In the genomic region with DNA sequence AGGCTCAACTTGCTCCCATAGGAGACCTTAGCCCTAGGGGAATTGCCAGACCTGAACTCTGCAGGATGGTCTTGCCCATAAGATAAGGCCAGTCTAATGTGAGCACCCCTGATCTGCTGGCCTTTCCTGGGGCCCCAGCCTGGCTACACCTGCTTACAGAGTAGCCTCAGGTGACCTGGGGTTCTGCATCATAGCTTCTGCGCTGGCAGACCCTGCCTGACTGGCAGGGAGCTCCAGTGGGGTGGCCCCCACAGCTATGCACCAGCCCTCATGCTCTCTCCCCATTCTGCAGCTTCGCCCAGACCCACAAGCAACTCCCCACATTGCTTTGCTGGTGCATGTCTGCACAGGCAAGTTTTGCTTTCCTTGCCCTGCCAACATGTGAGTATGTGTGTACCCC, we compare ENCODE assay signal across 25 cellular contexts.
DNase-seq lines count a peak whose midpoint lies in the region; ATAC-seq, FAIRE-seq and TF ChIP-seq lines count a peak whose summit lies in the region.
"Had no signal": no experiment of that assay in that cellular context is flagged by ENCODE, and none has a peak within 500 bp of the region (broad histone marks: within the 10 kb centered on the region; RNA-seq: fewer than 3 reads in every experiment).

No MANE protein-coding gene starts in this region.

- DNase-seq in HepG2 (ENCODE audit: low spot score): no peak
- no peak for DNase-seq in right lobe of liver
- peak; percentile 44 for DNase-seq in chondrocyte (ENCODE audit: low spot score)
- DNase-seq in stimulated activated effector memory CD8-positive, alpha-beta T cell treated with anti-CD3 and anti-CD28 coated beads, Interleukin-12 subunit alpha, Interleukin-12 subunit beta, amount 100 ng/mL, for 72 hours (ENCODE audit: low spot score in 2 of 2): no peak
- no peak for DNase-seq in aorta
- no peak for DNase-seq in activated CD4-positive, alpha-beta T cell treated with anti-CD3 and anti-CD28 coated beads for 4 hours
- no peak for DNase-seq in cerebellar nuclear complex (lab: John Stamatoyannopoulos, UW)
- DNase-seq: AML-193; CD4-positive, alpha-beta memory T cell; CD4-positive, CD25-positive, alpha-beta regulatory T cell; CD8-positive, alpha-beta memory T cell; COR-L47; DMS 273 treated with DMSO at 0.1 percent for 48 hours; DMS153; DMS53; DMS79 treated with DMSO at 0.1 percent for 48 hours; GF-D8 had no signal

- TF ChIP-seq RAD21 in HepG2 (CRISPR knock-in tag; IDR thresholded peaks at IDR 0.05): no peak

- peaks cover 63% of the 10 kb centered on the region for H3K9me3 ChIP-seq in HepG2 (ENCODE audit: low read length)
- no peaks in the 10 kb centered on the region for H3K9me3 ChIP-seq in right lobe of liver
- no peaks in the 10 kb centered on the region for H3K9me3 ChIP-seq in aorta (ENCODE audit: control insufficient read depth, low read length)
- H3K9me3 ChIP-seq: A549 had no signal

- no peak for TF ChIP-seq POLR2A in HepG2 (IDR thresholded peaks at IDR 0.05; ENCODE audit: insufficient read depth in 1 of 2, low read depth in 2 of 2, low read length in 2 of 2)
- no peak for TF ChIP-seq POLR2A in right lobe of liver (IDR thresholded peaks at IDR 0.05)

- H3K36me3 Mint-ChIP-seq in chondrocyte (ENCODE audit: low read depth): no peaks in the 10 kb centered on the region
- no peaks in the 10 kb centered on the region for H3K36me3 Mint-ChIP-seq in stimulated activated effector memory CD8-positive, alpha-beta T cell treated with anti-CD3 and anti-CD28 coated beads, Interleukin-12 subunit alpha, Interleukin-12 subunit beta, amount 100 ng/mL, for 72 hours
- no peaks in the 10 kb centered on the region for H3K36me3 Mint-ChIP-seq in stimulated activated memory B cell treated with anti-CD40 and anti-IgM and Interleukin-4, amounts not matched to agents 10 μg/mL and 1 μg/mL and 100 μg/mL, for 72 hours
- H3K36me3 Mint-ChIP-seq: CD4-positive, alpha-beta memory T cell; CD4-positive, CD25-positive, alpha-beta regulatory T cell; CD8-positive, alpha-beta memory T cell had no signal

- H3K9me3 Mint-ChIP-seq in chondrocyte (ENCODE audit: low read depth): peaks cover 13% of the 10 kb centered on the region
- H3K9me3 Mint-ChIP-seq in stimulated activated effector memory CD8-positive, alpha-beta T cell treated with anti-CD3 and anti-CD28 coated beads, Interleukin-12 subunit alpha, Interleukin-12 subunit beta, amount 100 ng/mL, for 72 hours: peaks cover 12% of the 10 kb centered on the region
- H3K9me3 Mint-ChIP-seq in stimulated activated memory B cell treated with anti-CD40 and anti-IgM and Interleukin-4, amounts not matched to agents 10 μg/mL and 1 μg/mL and 100 μg/mL, for 72 hours: no peaks in the 10 kb centered on the region

- H3K27me3 ChIP-seq in HepG2 (ENCODE audit: control insufficient read depth in 1 of 2, insufficient read depth in 2 of 2, low read length in 2 of 2) (no peaks in the 10 kb centered on the region), right lobe of liver (no peaks in the 10 kb centered on the region), aorta (ENCODE audit: control insufficient read depth in 1 of 2, insufficient read depth in 2 of 2, low read length in 1 of 2) (no peaks in the 10 kb centered on the region)
- H3K27me3 ChIP-seq: BLaER1 treated with 17β-estradiol and CSF1 and Interleukin-3, amounts not matched to agents 10 nM and 100 nM had no signal

- no peak overlapping the region for H3K4me3 Mint-ChIP-seq in chondrocyte (ENCODE audit: unreplicated experiment)
- H3K4me3 Mint-ChIP-seq in stimulated activated effector memory CD8-positive, alpha-beta T cell treated with anti-CD3 and anti-CD28 coated beads, Interleukin-12 subunit alpha, Interleukin-12 subunit beta, amount 100 ng/mL, for 72 hours: no peak overlapping the region
- no peak overlapping the region for H3K4me3 Mint-ChIP-seq in stimulated activated memory B cell treated with anti-CD40 and anti-IgM and Interleukin-4, amounts not matched to agents 10 μg/mL and 1 μg/mL and 100 μg/mL, for 72 hours
- H3K4me3 Mint-ChIP-seq: B cell; CD4-positive, alpha-beta memory T cell; CD4-positive, CD25-positive, alpha-beta regulatory T cell; CD8-positive, alpha-beta memory T cell had no signal

- H3K36me3 ChIP-seq in HepG2 (replicated peaks in 1 of 2; ENCODE audit: control insufficient read depth in 1 of 2, insufficient read depth in 2 of 2, low read length in 2 of 2) (no peaks in the 10 kb centered on the region), right lobe of liver (no peaks in the 10 kb centered on the region), aorta (ENCODE audit: control insufficient read depth in 1 of 2, insufficient read depth in 2 of 2, low read length in 1 of 2) (no peaks in the 10 kb centered on the region)
- H3K36me3 ChIP-seq: BLaER1 treated with 17β-estradiol and CSF1 and Interleukin-3, amounts not matched to agents 10 nM and 100 nM had no signal

- ATAC-seq in HepG2 (peak; percentile 44), right lobe of liver (no peak), aorta (ENCODE audit: low FRiP score) (peak; percentile 50)
- ATAC-seq in stimulated activated effector memory CD8-positive, alpha-beta T cell treated with anti-CD3 and anti-CD28 coated beads, Interleukin-12 subunit alpha, Interleukin-12 subunit beta, amount 100 ng/mL, for 72 hours: peak; percentile 40
- no peak for ATAC-seq in stimulated activated memory B cell treated with anti-CD40 and anti-IgM and Interleukin-4, amounts not matched to agents 10 μg/mL and 1 μg/mL and 100 μg/mL, for 72 hours
- ATAC-seq: A549 had no signal

- in situ Hi-C loops in HepG2 (cut with HindIII; ENCODE audit: extremely low pct_ligation_motif_present, low pct_unique_long_range_greater_than_20kb): no loop called here

- H3K79me2 ChIP-seq in HepG2 (ENCODE audit: insufficient read depth, low read length): no peaks in the 10 kb centered on the region

- TF ChIP-seq EP300 in HepG2 (IDR thresholded peaks at IDR 0.05; ENCODE audit: low read depth in 2 of 2, low read length in 2 of 2): no peak
- no peak for TF ChIP-seq EP300 in HepG2 (CRISPR knock-in tag; IDR thresholded peaks at IDR 0.05; ENCODE audit: borderline replicate concordance)

- H3K4me3 ChIP-seq in HepG2 (replicated peaks in 1 of 3; ENCODE audit: insufficient read depth in 1 of 3, low read depth in 2 of 3, low read length in 3 of 3) (no peak overlapping the region), right lobe of liver (no peak overlapping the region), aorta (ENCODE audit: low read length in 2 of 2) (no peak overlapping the region)
- H3K4me3 ChIP-seq: A549; BLaER1 treated with 17β-estradiol and CSF1 and Interleukin-3, amounts not matched to agents 10 nM and 100 nM had no signal

- H3K27ac ChIP-seq in HepG2 (ENCODE audit: extremely low read length, insufficient read depth, low read length) (no peak overlapping the region), right lobe of liver (no peak overlapping the region), aorta (ENCODE audit: low read depth in 1 of 2, low read length in 2 of 2) (no peak overlapping the region)
- H3K27ac ChIP-seq: 22Rv1; A549; BLaER1 treated with 17β-estradiol and CSF1 and Interleukin-3, amounts not matched to agents 10 nM and 100 nM; C4-2B had no signal

- POLR2A ChIA-PET in HepG2 (lab: Yijun Ruan, JAX): no interaction called here

- H3K4me1 ChIP-seq in HepG2 (ENCODE audit: insufficient read depth, low read length) (peaks cover 8% of the 10 kb centered on the region; the same call in 1 of the 2 replicates), right lobe of liver (no peaks in the 10 kb centered on the region), aorta (ENCODE audit: control insufficient read depth in 1 of 2, insufficient read depth in 2 of 2, low read length in 2 of 2) (no peaks in the 10 kb centered on the region)
- H3K4me1 ChIP-seq: A549 had no signal

- no peak overlapping the region for H2AFZ ChIP-seq in HepG2 (ENCODE audit: low read length)

- no peaks in the 10 kb centered on the region for H4K20me1 ChIP-seq in HepG2 (ENCODE audit: insufficient read depth, low read length)
- H4K20me1 ChIP-seq: BLaER1 treated with 17β-estradiol and CSF1 and Interleukin-3, amounts not matched to agents 10 nM and 100 nM had no signal

- no peak for TF ChIP-seq CTCF in HepG2 (CRISPR knock-in tag; IDR thresholded peaks at IDR 0.05)
- TF ChIP-seq CTCF in right lobe of liver (IDR thresholded peaks at IDR 0.05): no peak
- no peak for TF ChIP-seq CTCF in chondrocyte (IDR thresholded peaks at IDR 0.05)

- no peaks in the 10 kb centered on the region for H3K4me1 Mint-ChIP-seq in chondrocyte (ENCODE audit: low read depth)
- no peaks in the 10 kb centered on the region for H3K4me1 Mint-ChIP-seq in stimulated activated effector memory CD8-positive, alpha-beta T cell treated with anti-CD3 and anti-CD28 coated beads, Interleukin-12 subunit alpha, Interleukin-12 subunit beta, amount 100 ng/mL, for 72 hours
- no peaks in the 10 kb centered on the region for H3K4me1 Mint-ChIP-seq in stimulated activated memory B cell treated with anti-CD40 and anti-IgM and Interleukin-4, amounts not matched to agents 10 μg/mL and 1 μg/mL and 100 μg/mL, for 72 hours
- H3K4me1 Mint-ChIP-seq: B cell; CD4-positive, alpha-beta memory T cell; CD4-positive, CD25-positive, alpha-beta regulatory T cell; CD8-positive, alpha-beta memory T cell had no signal

- no TSS peak for BruUV-seq in HepG2 (replicated peaks; lab: Mats Ljungman, UMichigan)

- CTCF ChIA-PET in HepG2 (lab: Yijun Ruan, JAX; ENCODE audit: low intra/inter-chr PET ratio, low total read pairs): no interaction called here

- no peak overlapping the region for H3K27ac Mint-ChIP-seq in chondrocyte (ENCODE audit: unreplicated experiment)
- no peak overlapping the region for H3K27ac Mint-ChIP-seq in stimulated activated effector memory CD8-positive, alpha-beta T cell treated with anti-CD3 and anti-CD28 coated beads, Interleukin-12 subunit alpha, Interleukin-12 subunit beta, amount 100 ng/mL, for 72 hours
- H3K27ac Mint-ChIP-seq in stimulated activated memory B cell treated with anti-CD40 and anti-IgM and Interleukin-4, amounts not matched to agents 10 μg/mL and 1 μg/mL and 100 μg/mL, for 72 hours: no peak overlapping the region
- H3K27ac Mint-ChIP-seq: B cell; CD4-positive, alpha-beta memory T cell; CD4-positive, CD25-positive, alpha-beta regulatory T cell; CD8-positive, alpha-beta memory T cell had no signal

- no peaks in the 10 kb centered on the region for H3K27me3 Mint-ChIP-seq in chondrocyte (ENCODE audit: low read depth)
- no peaks in the 10 kb centered on the region for H3K27me3 Mint-ChIP-seq in stimulated activated memory B cell treated with anti-CD40 and anti-IgM and Interleukin-4, amounts not matched to agents 10 μg/mL and 1 μg/mL and 100 μg/mL, for 72 hours
- H3K27me3 Mint-ChIP-seq: B cell; CD4-positive, CD25-positive, alpha-beta regulatory T cell had no signal

- no peak overlapping the region for H3K9ac ChIP-seq in HepG2 (ENCODE audit: insufficient read depth, low read depth, low read length)
- H3K9ac ChIP-seq: BLaER1 treated with 17β-estradiol and CSF1 and Interleukin-3, amounts not matched to agents 10 nM and 100 nM had no signal

- intact Hi-C loops in HepG2 (cut with micrococcal nuclease; ENCODE audit: unreplicated experiment): no loop called here
- intact Hi-C loops in right lobe of liver (cut with DNase I): no loop called here
- intact Hi-C loops in aorta (cut with DNase I): no loop called here

- no peak overlapping the region for H3K4me2 ChIP-seq in HepG2 (ENCODE audit: low read depth, low read length)
- H3K4me2 ChIP-seq: A549 had no signal

- WGBS in HepG2 (ENCODE audit: low lambda C conversion rate): 3% methylated on average over 2 of the region's 2 CpGs
- no CpG with 5 or more reads among the region's 2 CpGs for WGBS in right lobe of liver (ENCODE audit: insufficient coverage, low coverage, low lambda C conversion rate, missing lambda C conversion rate)
- 73 to 82% methylated on average over 2 of the region's 2 CpGs for WGBS in aorta, 2 donors

- no peak for FAIRE-seq in HepG2 (lab: Jason Lieb, UNC)
- FAIRE-seq: A549, G401.6, GM12891 had no signal

Comparison
In these comparisons a context has a peak if more than half of its experiments do, and no peak if none do; other contexts are left out.
1. ATAC-seq: peak in HepG2 (single experiment), stimulated activated effector memory CD8-positive, alpha-beta T cell treated with anti-CD3 and anti-CD28 coated beads, Interleukin-12 subunit alpha, Interleukin-12 subunit beta, amount 100 ng/mL, for 72 hours (single experiment) and aorta (single experiment); none in right lobe of liver (0 of 4) and stimulated activated memory B cell treated with anti-CD40 and anti-IgM and Interleukin-4, amounts not matched to agents 10 μg/mL and 1 μg/mL and 100 μg/mL, for 72 hours (single experiment).